In the genomic region with DNA sequence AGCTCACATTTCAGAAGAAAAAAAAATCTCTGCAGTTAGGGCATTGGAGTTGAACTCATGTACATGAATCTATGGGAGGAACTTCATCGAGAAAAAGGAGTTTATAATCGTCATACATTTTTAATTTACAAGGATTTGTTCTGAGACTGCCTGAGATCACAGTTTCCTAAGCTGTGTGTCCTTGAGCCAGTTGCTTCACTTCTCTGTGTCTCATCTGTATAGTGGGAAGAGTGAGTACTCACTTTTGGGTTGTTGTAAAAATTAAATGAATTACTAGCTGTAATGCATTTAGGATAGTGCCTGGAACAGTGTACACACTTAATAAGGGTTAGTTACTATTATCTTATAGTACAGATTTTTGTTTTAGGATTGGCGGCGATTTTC, we compare ENCODE assay signal across 31 cellular contexts. TPM values are rescaled to one million over a fixed set of nuclear protein-coding genes. Genes with fewer than 3 reads are reported as not detected.
"Had no signal": no experiment of that assay in that cellular context is flagged by ENCODE, and none has a peak within 500 bp of the region (broad histone marks: within the 10 kb centered on the region; RNA-seq: fewer than 3 reads in every experiment).

No MANE protein-coding gene starts in this region.

- H3K27ac ChIP-seq: adrenal gland, ascending aorta, breast epithelium, cardiac muscle cell, colonic mucosa, epithelial cell of prostate had no signal

- H3K4me3 ChIP-seq: adrenal gland, ascending aorta, breast epithelium, cardiac muscle cell, colonic mucosa, esophagus squamous epithelium had no signal

- ATAC-seq: activated T-cell treated with anti-CD3 and anti-CD28 coated beads, Interleukin-2, amount 50 U/mL, for 4 hours; activated T-helper 17 cell treated with anti-CD3 and anti-CD28 coated beads, Interleukin-2, amount 50 U/mL, for 72 hours; WTC11 had no signal

- H3K4me3 Mint-ChIP-seq: activated CD4-positive, alpha-beta memory T cell treated with anti-CD3 and anti-CD28 coated beads, Interleukin-2, amount 10 ng/mL, durations not matched to agents 7 days and 5 days; activated CD4-positive, alpha-beta T cell treated with anti-CD3 and anti-CD28 coated beads, Interleukin-2, amount 10 ng/mL, durations not matched to agents 7 days and 5 days; activated naive CD8-positive, alpha-beta T cell; activated T-cell treated with anti-CD3 and anti-CD28 coated beads, Interleukin-2, amount 50 U/mL, for 4 hours; activated T-helper 17 cell treated with anti-CD3 and anti-CD28 coated beads, Interleukin-2, amount 50 U/mL, for 72 hours; WTC11 had no signal

- H3K36me3 ChIP-seq: adrenal gland, ascending aorta, breast epithelium, cardiac muscle cell, colonic mucosa, esophagus squamous epithelium had no signal

- H3K36me3 Mint-ChIP-seq: activated naive CD8-positive, alpha-beta T cell; brain; WTC11 had no signal

- DNase-seq: activated CD4-positive, alpha-beta memory T cell treated with anti-CD3 and anti-CD28 coated beads, Interleukin-2, amount 10 ng/mL, durations not matched to agents 7 days and 5 days; activated CD4-positive, alpha-beta T cell treated with anti-CD3 and anti-CD28 coated beads for 1 hour; activated CD4-positive, alpha-beta T cell treated with anti-CD3 and anti-CD28 coated beads for 4 hours; activated CD4-positive, alpha-beta T cell treated with anti-CD3 and anti-CD28 coated beads, Interleukin-2, amount 10 ng/mL, durations not matched to agents 7 days and 5 days; activated CD4-positive, alpha-beta T cell treated with anti-CD3 and anti-CD28 coated beads, Interleukin-2, amount 50 U/mL, for 4 hours; activated CD8-positive, alpha-beta memory T cell treated with anti-CD3 and anti-CD28 coated beads, Interleukin-2, amount 50 U/mL, for 48 hours; activated effector memory CD4-positive, alpha-beta T cell treated with Interleukin-2 at 50 U/mL for 16 hours; activated gamma-delta T cell treated with Interleukin-2 at 50 U/mL for 16 hours; activated naive CD4-positive, alpha-beta T cell treated with anti-CD3 and anti-CD28 coated beads, Interleukin-2, amount 50 U/mL, for 16 hours; activated naive CD4-positive, alpha-beta T cell treated with Interleukin-2 at 50 U/mL for 16 hours; activated T-cell treated with anti-CD3 and anti-CD28 coated beads for 4 hours; activated T-cell treated with anti-CD3 and anti-CD28 coated beads, Interleukin-2, amount 50 U/mL, for 4 hours; adrenal gland; central memory CD4-positive, alpha-beta T cell; cerebellar nuclear complex; colonic mucosa; effector CD8-positive, alpha-beta T cell; esophagus squamous epithelium; T-helper 2 cell had no signal

- H3K9me3 ChIP-seq: adrenal gland, ascending aorta, breast epithelium, colonic mucosa, esophagus squamous epithelium had no signal

- H3K4me1 ChIP-seq: adrenal gland, breast epithelium, colonic mucosa had no signal

- H3K9me3 Mint-ChIP-seq: activated CD4-positive, alpha-beta memory T cell treated with anti-CD3 and anti-CD28 coated beads, Interleukin-2, amount 10 ng/mL, durations not matched to agents 7 days and 5 days; activated CD4-positive, alpha-beta T cell treated with anti-CD3 and anti-CD28 coated beads, Interleukin-2, amount 10 ng/mL, durations not matched to agents 7 days and 5 days; activated T-cell treated with anti-CD3 and anti-CD28 coated beads, Interleukin-2, amount 50 U/mL, for 4 hours; activated T-helper 17 cell treated with anti-CD3 and anti-CD28 coated beads, Interleukin-2, amount 50 U/mL, for 72 hours; brain had no signal

- H3K27me3 ChIP-seq: adrenal gland, breast epithelium, cardiac muscle cell, colonic mucosa, esophagus squamous epithelium had no signal

- H3K4me1 Mint-ChIP-seq: activated CD4-positive, alpha-beta memory T cell treated with anti-CD3 and anti-CD28 coated beads, Interleukin-2, amount 10 ng/mL, durations not matched to agents 7 days and 5 days; activated CD4-positive, alpha-beta T cell treated with anti-CD3 and anti-CD28 coated beads, Interleukin-2, amount 10 ng/mL, durations not matched to agents 7 days and 5 days; activated T-helper 17 cell treated with anti-CD3 and anti-CD28 coated beads, Interleukin-2, amount 50 U/mL, for 72 hours; WTC11 had no signal

- H3K27ac Mint-ChIP-seq: activated CD4-positive, alpha-beta memory T cell treated with anti-CD3 and anti-CD28 coated beads, Interleukin-2, amount 10 ng/mL, durations not matched to agents 7 days and 5 days; activated CD4-positive, alpha-beta T cell treated with anti-CD3 and anti-CD28 coated beads, Interleukin-2, amount 10 ng/mL, durations not matched to agents 7 days and 5 days; activated naive CD8-positive, alpha-beta T cell; activated T-helper 17 cell treated with anti-CD3 and anti-CD28 coated beads, Interleukin-2, amount 50 U/mL, for 72 hours; WTC11 had no signal

RNA-seq across cellular contexts. Expression of a gene that starts 42.5 kb away (rescaled TPM):
- total RNA-seq: activated CD4-positive, alpha-beta T cell treated with anti-CD3 and anti-CD28 coated beads, Interleukin-2, amount 10 ng/mL, durations not matched to agents 7 days and 5 days; activated T-cell treated with anti-CD3 and anti-CD28 coated beads, Interleukin-2, amount 50 U/mL, for 4 hours; dermis microvascular lymphatic vessel endothelial cell; endothelial cell of umbilical vein; fibroblast of villous mesenchyme; T-helper 1 cell treated with Interleukin-12 subunit alpha and Interleukin-12 subunit beta and Interleukin-4 antibody, amounts not matched to agents 30 ng/mL and 1 ng/mL, for 36 hours had no signal
- polyA plus RNA-seq: cardiac muscle cell, endothelial cell of umbilical vein had no signal
